Comparison of ENCODE assay signal across 8 cellular contexts in the genomic region with DNA sequence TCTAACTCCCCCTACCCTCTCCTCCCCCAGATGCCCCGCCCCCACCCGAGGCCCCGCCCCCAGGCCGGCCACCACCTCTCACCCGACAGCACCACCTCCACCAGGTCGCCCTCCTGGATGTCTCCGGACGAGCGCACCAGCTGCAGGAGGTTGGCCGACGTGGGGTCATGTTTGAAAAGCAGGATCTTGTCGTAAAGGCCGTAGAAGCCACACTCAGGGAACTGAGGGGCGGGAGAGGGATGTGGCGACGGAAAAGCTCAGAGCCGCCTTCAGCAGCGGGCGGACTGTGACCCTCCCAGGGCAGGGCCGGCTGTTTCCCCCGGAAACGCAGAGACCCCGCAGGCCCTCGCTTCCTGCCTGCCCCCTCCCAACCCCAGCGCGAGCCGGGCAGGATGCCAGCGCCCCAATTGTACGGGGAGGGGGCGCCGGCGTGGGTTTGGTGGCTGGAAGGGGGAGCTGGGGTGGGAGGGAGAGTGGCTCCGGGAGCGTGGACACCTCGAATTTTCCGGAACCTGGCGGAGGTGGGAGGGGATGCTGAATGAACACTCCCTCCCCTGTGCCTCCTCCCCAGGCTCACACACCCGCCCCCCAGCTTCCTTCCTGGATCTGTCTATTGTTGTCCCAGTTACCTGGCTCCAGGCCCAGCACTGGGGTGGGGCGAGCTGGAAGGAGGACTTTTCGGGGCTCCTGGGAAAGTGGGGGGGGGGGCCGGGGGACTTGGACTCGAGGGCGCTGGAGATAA. TPM values are rescaled to one million over a fixed set of nuclear protein-coding genes. Genes with fewer than 3 reads are reported as not detected.
DNase-seq lines count a peak whose midpoint lies in the region; ATAC-seq and TF ChIP-seq lines count a peak whose summit lies in the region.

No MANE protein-coding gene starts in this region.

- H3K4ac ChIP-seq in neuronal stem cell (ENCODE audit: low read length), result no peak overlapping the region

- no peak overlapping the region for H2BK5ac ChIP-seq in neuronal stem cell (ENCODE audit: low read length)

- H2AFZ ChIP-seq in neuronal stem cell (ENCODE audit: low read length), result no peak overlapping the region

- no peak for TF ChIP-seq EP300 in suprapubic skin (IDR thresholded peaks at IDR 0.05)

- peak overlapping the region; percentile 73 for H3K4me2 ChIP-seq in neuronal stem cell (ENCODE audit: insufficient read depth, low read length, poor library complexity, severe bottlenecking)

- H3K9me3 ChIP-seq in neuronal stem cell (replicated peaks in 1 of 2; ENCODE audit: control insufficient read depth in 2 of 2, insufficient read depth in 1 of 2, low read depth in 1 of 2, low read length in 2 of 2) (peaks cover 0 to 3% of the 10 kb centered on the region in 2 donors), suprapubic skin (no peaks in the 10 kb centered on the region)

- H4K91ac ChIP-seq in neuronal stem cell (ENCODE audit: low read depth, low read length, poor library complexity), result no peak overlapping the region

- H2BK120ac ChIP-seq in neuronal stem cell (ENCODE audit: low read depth, low read length), result no peak overlapping the region

- H3K4me3 ChIP-seq in foreskin fibroblast (ENCODE audit: low read depth in 1 of 2, low read length in 2 of 2) (peak overlapping the region; percentile 80 to 82), neuronal stem cell (ENCODE audit: low read length in 2 of 2) (peak overlapping the region in 1 of 2 donors; percentile 87), suprapubic skin (peak overlapping the region; percentile 80)

- TF ChIP-seq POLR2A in suprapubic skin (IDR thresholded peaks at IDR 0.05), result no peak

- H3K36me3 ChIP-seq in neuronal stem cell (replicated peaks in 1 of 2; ENCODE audit: control insufficient read depth in 2 of 2, insufficient read depth in 2 of 2, low read length in 2 of 2) (peaks cover 10 to 40% of the 10 kb centered on the region in 2 donors), suprapubic skin (peaks cover 17% of the 10 kb centered on the region)

- H3K14ac ChIP-seq in neuronal stem cell (ENCODE audit: low read length), result no peak overlapping the region

- peak overlapping the region; percentile 73 for H3K23ac ChIP-seq in neuronal stem cell (ENCODE audit: low read depth, low read length, poor library complexity)

- H3K27me3 ChIP-seq in neuronal stem cell (ENCODE audit: control insufficient read depth in 3 of 3, insufficient read depth in 3 of 3, low read depth in 1 of 3, low read length in 3 of 3) (no peaks in the 10 kb centered on the region), suprapubic skin (no peaks in the 10 kb centered on the region)

- H3K79me1 ChIP-seq in neuronal stem cell (ENCODE audit: low read depth, low read length), result peaks cover 13% of the 10 kb centered on the region

- H2AK5ac ChIP-seq in neuronal stem cell (ENCODE audit: low read depth, low read length), result peak overlapping the region; percentile 92

- H3K9ac ChIP-seq in neuronal stem cell (ENCODE audit: low read depth, low read length, poor library complexity), result peak overlapping the region; percentile 77

- H4K8ac ChIP-seq in neuronal stem cell (ENCODE audit: low read depth, low read length), result peak overlapping the region; percentile 65

- peak; percentile 55 for DNase-seq in CD1c-positive myeloid dendritic cell (ENCODE audit: extremely low spot score)
- peak; percentile 97 for DNase-seq in HPDE6-E6E7 (ENCODE audit: extremely low spot score)
- DNase-seq in RPMI7951 (ENCODE audit: low read depth), result peak; percentile 82
- DNase-seq in activated effector memory CD4-positive, alpha-beta T cell treated with anti-CD3 and anti-CD28 coated beads, Interleukin-2, amount 50 U/mL, for 16 hours, result peak; percentile 93
- peak; percentile 72 to 91 for DNase-seq in foreskin fibroblast
- no peak for DNase-seq in neuronal stem cell (ENCODE audit: low spot score)
- DNase-seq in suprapubic skin (ENCODE audit: low spot score in 2 of 2), result peak; percentile 98

- H3K27ac ChIP-seq in neuronal stem cell (replicated peaks; ENCODE audit: low read length) (peak overlapping the region; percentile 69), suprapubic skin (peak overlapping the region; percentile 82)

- no peak for TF ChIP-seq CTCF in foreskin fibroblast (IDR thresholded peaks at IDR 0.05; ENCODE audit: low read depth, low read length)
- TF ChIP-seq CTCF in suprapubic skin (IDR thresholded peaks at IDR 0.05), result no peak

- no CpG with 5 or more reads among the region's 43 CpGs for WGBS in neuronal stem cell (ENCODE audit: extremely low coverage in 2 of 2, insufficient read length in 2 of 2, insufficient replicate concordance in 1 of 2), 2 donors
- 1% methylated on average over 19 of the region's 43 CpGs for whole genome bisulfite sequencing in suprapubic skin

- no peak for ATAC-seq in GM19395 (IDR thresholded peaks at IDR 0.05; ENCODE audit: unreplicated experiment)

- peaks cover 7 to 12% of the 10 kb centered on the region in 2 donors for H3K4me1 ChIP-seq in neuronal stem cell (ENCODE audit: control insufficient read depth in 2 of 2, insufficient read depth in 1 of 2, low read depth in 1 of 2, low read length in 2 of 2)
- peaks cover 43% of the 10 kb centered on the region for H3K4me1 ChIP-seq in suprapubic skin

- H2BK15ac ChIP-seq in neuronal stem cell (ENCODE audit: low read length), result peak overlapping the region; percentile 26

- peak overlapping the region; percentile 90 for H3K18ac ChIP-seq in neuronal stem cell (ENCODE audit: low read length)

- H2BK12ac ChIP-seq in neuronal stem cell (ENCODE audit: low read length), result peak overlapping the region; percentile 73

RNA-seq across cellular contexts. Expression of a gene that starts 3.0 kb away (rescaled TPM):
- total RNA-seq in RPMI7951 (2014; rRNA removed; shearing (Covaris generic)), result 12.9 and 14.6 TPM in 2 replicates
- 37.2 TPM for polyA plus RNA-seq in neuronal stem cell (2013, experiment 1 of 2)
- 37.3 TPM for polyA plus RNA-seq in neuronal stem cell (2013, experiment 2 of 2)
- total RNA-seq in suprapubic skin, result 100 to 1,000 TPM in 1 of 4 donors, 10 to 100 TPM in 3; 51.5 to 136 (median 61.2) TPM

RNA-seq across cellular contexts. Expression of a gene that starts 31.9 kb away (rescaled TPM):
- 5.4 and 9.2 TPM in 2 replicates for total RNA-seq in RPMI7951 (2014; rRNA removed; shearing (Covaris generic))
- polyA plus RNA-seq in neuronal stem cell (2013, experiment 1 of 2), result 16.8 TPM
- polyA plus RNA-seq in neuronal stem cell (2013, experiment 2 of 2), result 16.0 TPM
- 10 to 100 TPM in 1 of 4 donors, 1 to 10 TPM in 3; 7.1 to 15.2 (median 7.8) TPM for total RNA-seq in suprapubic skin

RNA-seq across cellular contexts. Expression of a gene that starts 32.3 kb away (rescaled TPM):
- 33.6 and 42.8 TPM in 2 replicates for total RNA-seq in RPMI7951 (2014; rRNA removed; shearing (Covaris generic))
- 94.3 TPM for polyA plus RNA-seq in neuronal stem cell (2013, experiment 1 of 2)
- polyA plus RNA-seq in neuronal stem cell (2013, experiment 2 of 2), result 93.2 TPM
- total RNA-seq in suprapubic skin, result 10 to 100 TPM; 73.2 to 87.6 (median 81.1) TPM

RNA-seq across cellular contexts. Expression of a gene that starts 53.0 kb away (rescaled TPM):
- 2.2 and 3.3 TPM in 2 replicates for total RNA-seq in RPMI7951 (2014; rRNA removed; shearing (Covaris generic))
- polyA plus RNA-seq in neuronal stem cell (2013, experiment 1 of 2), result 6.5 TPM
- 6.5 TPM for polyA plus RNA-seq in neuronal stem cell (2013, experiment 2 of 2)
- total RNA-seq in suprapubic skin, result 1 to 10 TPM in 3 of 4 donors, under 1 TPM in 1; 0.68 to 1.8 (median 1.2) TPM
